21 cellular contexts compared by ENCODE assay signal in genomic region chr13:39484506-39485313, GRCh38.
DNase-seq lines count a peak whose midpoint lies in the region; ATAC-seq and TF ChIP-seq lines count a peak whose summit lies in the region.
"Had no signal": no experiment of that assay in that cellular context is flagged by ENCODE, and none has a peak within 500 bp of the region (broad histone marks: within the 10 kb centered on the region; RNA-seq: fewer than 3 reads in every experiment).

No MANE protein-coding gene starts in this region.

- H3K4me3 ChIP-seq in A673 (ENCODE audit: low read depth, low read length, poor library complexity, severe bottlenecking) (no peak overlapping the region), GM23338 (no peak overlapping the region), mucosa of descending colon (no peak overlapping the region)
- H3K4me3 ChIP-seq: hepatocyte, ovary had no signal

- peaks cover 51% of the 10 kb centered on the region for H3K4me1 Mint-ChIP-seq in GM23338
- H3K4me1 Mint-ChIP-seq: stimulated activated effector memory CD8-positive, alpha-beta T cell treated with anti-CD3 and anti-CD28 coated beads, Interleukin-12 subunit alpha, Interleukin-12 subunit beta, amount 100 ng/mL, for 72 hours had no signal

- H3K4me3 Mint-ChIP-seq in GM23338: no peak overlapping the region
- H3K4me3 Mint-ChIP-seq: activated CD8-positive, alpha-beta T cell treated with anti-CD3 and anti-CD28 coated beads for 36 hours; activated T-helper 1 cell treated with anti-CD3 and anti-CD28 coated beads, Interleukin-12 subunit alpha, Interleukin-12 subunit beta, Interleukin-2, Interleukin-4 antibody, amounts not matched to agents 30 ng/mL and 10 ng/mL and 1 ng/mL, durations not matched to agents 14 hours and 24 hours and 36 hours; stimulated activated effector memory CD8-positive, alpha-beta T cell treated with anti-CD3 and anti-CD28 coated beads, Interleukin-12 subunit alpha, Interleukin-12 subunit beta, amount 100 ng/mL, for 72 hours; type B pancreatic cell had no signal

- H3K4me1 ChIP-seq in A673 (ENCODE audit: insufficient read depth, low read length, poor library complexity, severe bottlenecking) (peaks cover 52% of the 10 kb centered on the region), GM23338 (ENCODE audit: insufficient read depth) (peaks cover 56% of the 10 kb centered on the region), mucosa of descending colon (ENCODE audit: low read depth) (no peaks in the 10 kb centered on the region)

- intact Hi-C loops in A673 (cut with micrococcal nuclease; ENCODE audit: unreplicated experiment) (no loop called here), mucosa of descending colon (cut with DNase I, micrococcal nuclease) (no loop called here)

- peak overlapping the region; percentile 67 for H3K4me2 ChIP-seq in GM23338
- H3K4me2 ChIP-seq: hepatocyte had no signal

- no peaks in the 10 kb centered on the region for H3K79me2 ChIP-seq in GM23338 (replicated peaks; ENCODE audit: insufficient read depth)
- H3K79me2 ChIP-seq: hepatocyte had no signal

- no TSS peak for BruUV-seq in A673 (replicated peaks; lab: Mats Ljungman, UMichigan)

- 0 out of 2 replicates have a peak, but pooled peaks cover 3% of the 10 kb centered on the region for H3F3A ChIP-seq in GM23338 (replicated peaks; ENCODE audit: low read depth)

- H3K9me3 ChIP-seq in A673 (ENCODE audit: low read depth, low read length, poor library complexity, severe bottlenecking) (no peaks in the 10 kb centered on the region), mucosa of descending colon (no peaks in the 10 kb centered on the region)
- H3K9me3 ChIP-seq: ovary had no signal

- no peak overlapping the region for H2AFZ ChIP-seq in GM23338
- H2AFZ ChIP-seq: hepatocyte had no signal

- no peaks in the 10 kb centered on the region for H3K36me3 ChIP-seq in A673 (ENCODE audit: insufficient read depth, low read length, poor library complexity, severe bottlenecking)
- H3K36me3 ChIP-seq in GM23338 (ENCODE audit: insufficient read depth): no peaks in the 10 kb centered on the region
- no peaks in the 10 kb centered on the region for H3K36me3 ChIP-seq in mucosa of descending colon (ENCODE audit: low read depth)
- H3K36me3 ChIP-seq: ovary had no signal

- H4K20me1 ChIP-seq in GM23338 (replicated peaks; ENCODE audit: insufficient read depth): no peaks in the 10 kb centered on the region

- no peak for TF ChIP-seq CTCF in A673 (conservative IDR thresholded peaks at IDR 0.05; ENCODE audit: low read depth, low read length)
- no peak for TF ChIP-seq CTCF in GM23338 (conservative IDR thresholded peaks at IDR 0.05; ENCODE audit: low read depth in 2 of 2)
- no peak for TF ChIP-seq CTCF in mucosa of descending colon (IDR thresholded peaks at IDR 0.05)

- DNase-seq in A673 (ENCODE audit: low spot score) (peak; percentile 66), GM23338 (ENCODE audit: low spot score) (no peak), astrocyte of the hippocampus (ENCODE audit: low read depth, low spot score) (peak; percentile 46), inferior parietal cortex (ENCODE audit: extremely low spot score) (peak; percentile 24), NCI-H2171 (lab: John Stamatoyannopoulos, UW) (no peak), mucosa of descending colon (no peak), NOMO-1 treated with DMSO at 0.1 percent for 48 hours (lab: John Stamatoyannopoulos, UW; ENCODE audit: unreplicated experiment) (no peak)
- DNase-seq: activated CD8-positive, alpha-beta T cell treated with anti-CD3 and anti-CD28 coated beads for 36 hours; GDM1; Karpas-422; kidney glomerular epithelial cell; NCI-H1436; NCI-H524 treated with DMSO at 0.1 percent for 48 hours; ovary had no signal

- no peak for ATAC-seq in GM23338
- no peak for ATAC-seq in HG03342 (IDR thresholded peaks at IDR 0.05; ENCODE audit: unreplicated experiment)
- no peak for ATAC-seq in mucosa of descending colon
- ATAC-seq: activated CD8-positive, alpha-beta T cell treated with anti-CD3 and anti-CD28 coated beads for 36 hours; stimulated activated effector memory CD8-positive, alpha-beta T cell treated with anti-CD3 and anti-CD28 coated beads, Interleukin-12 subunit alpha, Interleukin-12 subunit beta, amount 100 ng/mL, for 72 hours had no signal

- peak overlapping the region; percentile 48 for H3K27ac ChIP-seq in A673 (ENCODE audit: low read depth, low read length, poor library complexity, severe bottlenecking)
- peak overlapping the region; percentile 72 for H3K27ac ChIP-seq in GM23338 (ENCODE audit: low read depth)
- H3K27ac ChIP-seq: epithelial cell of prostate, hepatocyte, ovary, VCaP had no signal

- no peaks in the 10 kb centered on the region for H3K36me3 Mint-ChIP-seq in GM23338 (ENCODE audit: low read depth)
- H3K36me3 Mint-ChIP-seq: stimulated activated effector memory CD8-positive, alpha-beta T cell treated with anti-CD3 and anti-CD28 coated beads, Interleukin-12 subunit alpha, Interleukin-12 subunit beta, amount 100 ng/mL, for 72 hours; type B pancreatic cell had no signal

- H3K27me3 Mint-ChIP-seq in GM23338 (ENCODE audit: insufficient read depth, low read depth, poor library complexity): peaks cover under 1% of the 10 kb centered on the region
- H3K27me3 Mint-ChIP-seq: type B pancreatic cell had no signal

- H3K27ac Mint-ChIP-seq in GM23338: no peak overlapping the region
- H3K27ac Mint-ChIP-seq: activated CD8-positive, alpha-beta T cell treated with anti-CD3 and anti-CD28 coated beads for 36 hours; activated T-helper 1 cell treated with anti-CD3 and anti-CD28 coated beads, Interleukin-12 subunit alpha, Interleukin-12 subunit beta, Interleukin-2, Interleukin-4 antibody, amounts not matched to agents 30 ng/mL and 10 ng/mL and 1 ng/mL, durations not matched to agents 14 hours and 24 hours and 36 hours; stimulated activated effector memory CD8-positive, alpha-beta T cell treated with anti-CD3 and anti-CD28 coated beads, Interleukin-12 subunit alpha, Interleukin-12 subunit beta, amount 100 ng/mL, for 72 hours; type B pancreatic cell had no signal

- H3K9me2 ChIP-seq in GM23338 (ENCODE audit: insufficient read depth): 0 out of 2 replicates have a peak, but pooled peaks cover 11% of the 10 kb centered on the region

- H3K27me3 ChIP-seq in A673 (replicated peaks; ENCODE audit: insufficient read depth, low read depth, low read length, poor library complexity): no peaks in the 10 kb centered on the region
- no peaks in the 10 kb centered on the region for H3K27me3 ChIP-seq in GM23338 (ENCODE audit: insufficient read depth)
- H3K27me3 ChIP-seq: hepatocyte, ovary had no signal

- H3K9me3 Mint-ChIP-seq in GM23338: no peaks in the 10 kb centered on the region
- H3K9me3 Mint-ChIP-seq: activated CD8-positive, alpha-beta T cell treated with anti-CD3 and anti-CD28 coated beads for 36 hours; activated T-helper 1 cell treated with anti-CD3 and anti-CD28 coated beads, Interleukin-12 subunit alpha, Interleukin-12 subunit beta, Interleukin-2, Interleukin-4 antibody, amounts not matched to agents 30 ng/mL and 10 ng/mL and 1 ng/mL, durations not matched to agents 14 hours and 24 hours and 36 hours; stimulated activated effector memory CD8-positive, alpha-beta T cell treated with anti-CD3 and anti-CD28 coated beads, Interleukin-12 subunit alpha, Interleukin-12 subunit beta, amount 100 ng/mL, for 72 hours; type B pancreatic cell had no signal

- POLR2A ChIA-PET in A673 (lab: Charles Lee; ENCODE audit: low non-redundant PET): no interaction called here

- CTCF ChIA-PET in A673 (lab: Charles Lee): no interaction called here

TF ChIP-seq in GM23338, 12 proteins besides CTCF, POLR2A, EP300 and RAD21 (continues in another document):
- TF ChIP-seq STAT1 (IDR thresholded peaks at IDR 0.05; ENCODE audit: unreplicated experiment) (no peak), EZH2 (IDR thresholded peaks at IDR 0.05; ENCODE audit: low read depth, unreplicated experiment) (no peak), CREB1 (CRISPR knock-in tag; IDR thresholded peaks at IDR 0.05; ENCODE audit: low read depth) (no peak), NANOG (IDR thresholded peaks at IDR 0.05; ENCODE audit: borderline replicate concordance) (no peak), ZNF114 (CRISPR knock-in tag; IDR thresholded peaks at IDR 0.05) (no peak), JUNB (IDR thresholded peaks at IDR 0.05; ENCODE audit: unreplicated experiment) (no peak), ETS1 (IDR thresholded peaks at IDR 0.05) (no peak), ZNF331 (CRISPR knock-in tag; IDR thresholded peaks at IDR 0.05; ENCODE audit: low read depth) (no peak), EZH2phosphoT487 (IDR thresholded peaks at IDR 0.05; ENCODE audit: unreplicated experiment) (no peak)
- TF ChIP-seq, protein P1, sequence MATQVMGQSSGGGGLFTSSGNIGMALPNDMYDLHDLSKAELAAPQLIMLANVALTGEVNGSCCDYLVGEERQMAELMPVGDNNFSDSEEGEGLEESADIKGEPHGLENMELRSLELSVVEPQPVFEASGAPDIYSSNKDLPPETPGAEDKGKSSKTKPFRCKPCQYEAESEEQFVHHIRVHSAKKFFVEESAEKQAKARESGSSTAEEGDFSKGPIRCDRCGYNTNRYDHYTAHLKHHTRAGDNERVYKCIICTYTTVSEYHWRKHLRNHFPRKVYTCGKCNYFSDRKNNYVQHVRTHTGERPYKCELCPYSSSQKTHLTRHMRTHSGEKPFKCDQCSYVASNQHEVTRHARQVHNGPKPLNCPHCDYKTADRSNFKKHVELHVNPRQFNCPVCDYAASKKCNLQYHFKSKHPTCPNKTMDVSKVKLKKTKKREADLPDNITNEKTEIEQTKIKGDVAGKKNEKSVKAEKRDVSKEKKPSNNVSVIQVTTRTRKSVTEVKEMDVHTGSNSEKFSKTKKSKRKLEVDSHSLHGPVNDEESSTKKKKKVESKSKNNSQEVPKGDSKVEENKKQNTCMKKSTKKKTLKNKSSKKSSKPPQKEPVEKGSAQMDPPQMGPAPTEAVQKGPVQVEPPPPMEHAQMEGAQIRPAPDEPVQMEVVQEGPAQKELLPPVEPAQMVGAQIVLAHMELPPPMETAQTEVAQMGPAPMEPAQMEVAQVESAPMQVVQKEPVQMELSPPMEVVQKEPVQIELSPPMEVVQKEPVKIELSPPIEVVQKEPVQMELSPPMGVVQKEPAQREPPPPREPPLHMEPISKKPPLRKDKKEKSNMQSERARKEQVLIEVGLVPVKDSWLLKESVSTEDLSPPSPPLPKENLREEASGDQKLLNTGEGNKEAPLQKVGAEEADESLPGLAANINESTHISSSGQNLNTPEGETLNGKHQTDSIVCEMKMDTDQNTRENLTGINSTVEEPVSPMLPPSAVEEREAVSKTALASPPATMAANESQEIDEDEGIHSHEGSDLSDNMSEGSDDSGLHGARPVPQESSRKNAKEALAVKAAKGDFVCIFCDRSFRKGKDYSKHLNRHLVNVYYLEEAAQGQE (IDR thresholded peaks at IDR 0.05; ENCODE audit: unreplicated experiment): no peak

Comparison
In these comparisons a context has a peak if more than half of its experiments do, and no peak if none do; other contexts are left out.
1. DNase-seq: peak in A673 (single experiment), astrocyte of the hippocampus (single experiment) and inferior parietal cortex (single experiment); none in GM23338 (single experiment), NCI-H2171 (single experiment), mucosa of descending colon (0 of 3) and NOMO-1 treated with DMSO at 0.1 percent for 48 hours (single experiment).